15 cellular contexts compared by ENCODE assay signal in the genomic region with DNA sequence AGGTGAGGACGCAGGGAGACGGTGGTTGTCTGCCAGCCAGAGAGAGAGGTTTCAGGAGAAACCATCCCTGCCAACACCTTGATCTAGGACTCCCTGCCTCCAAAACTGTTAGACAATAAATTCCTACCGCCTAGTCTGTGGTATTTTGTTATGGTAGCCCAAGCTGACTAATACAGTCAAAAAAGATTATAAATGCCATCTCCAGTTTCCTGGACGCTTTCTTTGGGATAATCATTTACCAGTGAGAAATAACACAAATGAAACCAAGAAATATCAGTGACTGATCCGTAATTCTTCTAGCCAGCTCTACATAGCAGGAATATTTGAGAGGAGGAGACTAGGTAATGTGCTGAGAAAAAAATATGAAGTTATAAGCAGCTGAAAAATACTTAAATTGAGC.
DNase-seq lines count a peak whose midpoint lies in the region; ATAC-seq and TF ChIP-seq lines count a peak whose summit lies in the region.
"Had no signal": no experiment of that assay in that cellular context is flagged by ENCODE, and none has a peak within 500 bp of the region (broad histone marks: within the 10 kb centered on the region; RNA-seq: fewer than 3 reads in every experiment).

No MANE protein-coding gene starts in this region.

- no peak overlapping the region for H2BK120ac ChIP-seq in mesenchymal stem cell (ENCODE audit: low read depth, low read length)

- H2BK12ac ChIP-seq in mesenchymal stem cell (ENCODE audit: low read length in 2 of 2): no peak overlapping the region

- no peak overlapping the region for H3K4ac ChIP-seq in mesenchymal stem cell (ENCODE audit: low read depth in 1 of 2, low read length in 2 of 2)

- peaks cover 1% of the 10 kb centered on the region for H3K4me1 ChIP-seq in mesenchymal stem cell (ENCODE audit: control insufficient read depth, insufficient read depth, low read depth, low read length)
- H3K4me1 ChIP-seq: Caco-2, HAP-1 had no signal

- DNase-seq in WERI-Rb-1: peak; percentile 12
- DNase-seq in glomerular visceral epithelial cell (ENCODE audit: extremely low spot score): peak; percentile 39
- DNase-seq in mesenchymal stem cell: no peak
- no peak for DNase-seq in left colon
- DNase-seq in H4 (ENCODE audit: low spot score): no peak
- no peak for DNase-seq in activated effector memory CD4-positive, alpha-beta T cell treated with Interleukin-2 at 50 U/mL for 16 hours
- DNase-seq: AML-193; Caco-2; CD4-positive, alpha-beta T cell; DMS153; DMS79; GDM1; GOT3 had no signal

- intact Hi-C loops in left colon (cut with DNase I, micrococcal nuclease): no loop called here

- H3K36me3 ChIP-seq in WERI-Rb-1: no peaks in the 10 kb centered on the region
- H3K36me3 ChIP-seq in mesenchymal stem cell (ENCODE audit: control insufficient read depth in 1 of 2, insufficient read depth in 2 of 2, low read depth in 1 of 2, low read length in 2 of 2): no peaks in the 10 kb centered on the region
- H3K36me3 ChIP-seq: HAP-1 had no signal

- H2BK15ac ChIP-seq in mesenchymal stem cell (ENCODE audit: low read depth, poor library complexity, severe bottlenecking): no peak overlapping the region

- no peaks in the 10 kb centered on the region for H3K27me3 ChIP-seq in WERI-Rb-1 (ENCODE audit: insufficient read depth, low read depth, severe bottlenecking)
- H3K27me3 ChIP-seq in mesenchymal stem cell (ENCODE audit: control insufficient read depth in 1 of 2, insufficient read depth in 1 of 2, low read length in 2 of 2): no peaks in the 10 kb centered on the region

- H3K9me3 ChIP-seq in WERI-Rb-1 (ENCODE audit: severe bottlenecking): peaks cover 4% of the 10 kb centered on the region
- peaks cover 4% of the 10 kb centered on the region for H3K9me3 ChIP-seq in mesenchymal stem cell (ENCODE audit: control insufficient read depth, low read length)
- H3K9me3 ChIP-seq: Caco-2, HAP-1 had no signal

- H3K4me3 ChIP-seq in WERI-Rb-1 (ENCODE audit: low read depth, low read length) (no peak overlapping the region), mesenchymal stem cell (ENCODE audit: insufficient read depth in 1 of 2, low read depth in 1 of 2, low read length in 2 of 2) (no peak overlapping the region)
- H3K4me3 ChIP-seq: HAP-1 had no signal

- no peak overlapping the region for H3K9ac ChIP-seq in mesenchymal stem cell (ENCODE audit: low read length)

- H4K8ac ChIP-seq in mesenchymal stem cell (ENCODE audit: low read length): no peak overlapping the region

- H3K4me2 ChIP-seq in mesenchymal stem cell (ENCODE audit: low read length, poor library complexity, severe bottlenecking): no peak overlapping the region

- no peak overlapping the region for H4K91ac ChIP-seq in mesenchymal stem cell (ENCODE audit: low read length)

- H2BK5ac ChIP-seq in mesenchymal stem cell (ENCODE audit: low read depth, low read length, poor library complexity, severe bottlenecking): no peak overlapping the region

- no peak overlapping the region for H3K18ac ChIP-seq in mesenchymal stem cell (ENCODE audit: low read depth in 1 of 2, low read length in 2 of 2)

- ATAC-seq in left colon: no peak

- H2AK5ac ChIP-seq in mesenchymal stem cell (ENCODE audit: low read length, severe bottlenecking): no peak overlapping the region

- WGBS in mesenchymal stem cell: no CpG with 5 or more reads among the region's 5 CpGs

- no peak overlapping the region for H3K27ac ChIP-seq in WERI-Rb-1
- H3K27ac ChIP-seq in mesenchymal stem cell (ENCODE audit: low read length, poor library complexity, severe bottlenecking): peak overlapping the region; percentile 35
- H3K27ac ChIP-seq: C4-2B had no signal

- no peak overlapping the region for H2AFZ ChIP-seq in mesenchymal stem cell (ENCODE audit: low read depth, low read length)

- H3K79me1 ChIP-seq in mesenchymal stem cell (replicated peaks; ENCODE audit: low read length, poor library complexity, severe bottlenecking): no peaks in the 10 kb centered on the region

- H3K14ac ChIP-seq in mesenchymal stem cell (ENCODE audit: low read length in 2 of 2): no peak overlapping the region

- no peak for TF ChIP-seq CTCF in WERI-Rb-1 (IDR thresholded peaks at IDR 0.05; ENCODE audit: low read depth, low read length)

- no peak overlapping the region for H3K23ac ChIP-seq in mesenchymal stem cell (ENCODE audit: low read length in 2 of 2)

Comparison
In these comparisons a context has a peak if more than half of its experiments do, and no peak if none do; other contexts are left out.
1. DNase-seq: peak in WERI-Rb-1 (single experiment) and glomerular visceral epithelial cell (single experiment); none in mesenchymal stem cell (single experiment), left colon (0 of 2), H4 (single experiment) and activated effector memory CD4-positive, alpha-beta T cell treated with Interleukin-2 at 50 U/mL for 16 hours (single experiment).